In genomic region chr3:172476339-172476738, GRCh38 we compare ENCODE assay signal across 11 cellular contexts. TPM values are rescaled to one million over a fixed set of nuclear protein-coding genes. Genes with fewer than 3 reads are reported as not detected.
DNase-seq lines count a peak whose midpoint lies in the region; ATAC-seq and TF ChIP-seq lines count a peak whose summit lies in the region.
"Had no signal": no experiment of that assay in that cellular context is flagged by ENCODE, and none has a peak within 500 bp of the region (broad histone marks: within the 10 kb centered on the region; RNA-seq: fewer than 3 reads in every experiment).

No MANE protein-coding gene starts in this region.

- TF ChIP-seq CTCF in chondrocyte (IDR thresholded peaks at IDR 0.05) (no peak), nephron progenitor cell (IDR thresholded peaks at IDR 0.05) (no peak), omental fat pad (IDR thresholded peaks at IDR 0.05) (no peak)

- peaks cover 6% of the 10 kb centered on the region for H3K9me3 Mint-ChIP-seq in chondrocyte (ENCODE audit: low read depth)
- peaks cover 10% of the 10 kb centered on the region for H3K9me3 Mint-ChIP-seq in nephron progenitor cell

- H3K27me3 Mint-ChIP-seq in chondrocyte (ENCODE audit: low read depth) (peaks cover 9% of the 10 kb centered on the region), nephron progenitor cell (ENCODE audit: low read depth, poor library complexity) (peaks cover 3% of the 10 kb centered on the region)

- ATAC-seq in HG02970 (IDR thresholded peaks at IDR 0.05; ENCODE audit: low FRiP score, unreplicated experiment) (no peak), omental fat pad (ENCODE audit: low FRiP score) (no peak), HG02763 (IDR thresholded peaks at IDR 0.05; ENCODE audit: unreplicated experiment) (no peak)

- H3K4me1 Mint-ChIP-seq in chondrocyte (ENCODE audit: low read depth) = peaks cover 4% of the 10 kb centered on the region
- peaks cover 11% of the 10 kb centered on the region for H3K4me1 Mint-ChIP-seq in nephron progenitor cell

- H3K4me3 Mint-ChIP-seq in chondrocyte (ENCODE audit: unreplicated experiment) = peak overlapping the region; percentile 80
- peak overlapping the region; percentile 81 for H3K4me3 Mint-ChIP-seq in nephron progenitor cell

- DNase-seq in DMS53 (lab: John Stamatoyannopoulos, UW) (peak; percentile 7), DMS53 treated with DMSO at 0.1 percent for 48 hours (lab: John Stamatoyannopoulos, UW; ENCODE audit: unreplicated experiment) (no peak), NCI-H69 (lab: John Stamatoyannopoulos, UW) (peak; percentile 21), chondrocyte (ENCODE audit: low spot score) (no peak), nephron progenitor cell (no peak), omental fat pad (ENCODE audit: low spot score) (no peak)
- DNase-seq: NCI-H1092; stimulated activated CD4-positive, alpha-beta T cell treated with anti-CD3 and anti-CD28 coated beads, Interleukin-12 subunit alpha, Interleukin-12 subunit beta, amount 100 ng/mL, for 4 hours; upper lobe of left lung had no signal

- H3K27ac Mint-ChIP-seq in chondrocyte (ENCODE audit: unreplicated experiment) (peak overlapping the region; percentile 58), nephron progenitor cell (no peak overlapping the region)

- H3K36me3 Mint-ChIP-seq in chondrocyte (ENCODE audit: low read depth) = peaks cover 2% of the 10 kb centered on the region
- peaks cover under 1% of the 10 kb centered on the region for H3K36me3 Mint-ChIP-seq in nephron progenitor cell (ENCODE audit: low read depth)

RNA-seq across cellular contexts. Expression of gene GHSR, which starts 28.1 kb away (rescaled TPM):
- total RNA-seq in chondrocyte (not detected in 3 replicates), omental fat pad (not detected)
- total RNA-seq: upper lobe of left lung had no signal

RNA-seq across cellular contexts. Expression of gene TNFSF10, which starts 46.9 kb away (rescaled TPM):
- total RNA-seq in chondrocyte (not detected in 3 replicates), omental fat pad (100 to 1,000 TPM in 2 of 4 donors, 10 to 100 TPM in 2; 23.8 to 220 (median 121) TPM)

Comparison
In these comparisons a context has a peak if more than half of its experiments do, and no peak if none do; other contexts are left out.
1. DNase-seq: peak in DMS53 (single experiment) and NCI-H69 (single experiment); none in DMS53 treated with DMSO at 0.1 percent for 48 hours (single experiment), chondrocyte (single experiment), nephron progenitor cell (single experiment) and omental fat pad (single experiment).
2. RNA of gene TNFSF10, which starts 46.9 kb away (total RNA-seq): 23.8 to 220 TPM in omental fat pad; not detected in chondrocyte; every median in the first group is over 10 times any median in the second.